ENCODE assay signal across 1 cellular context in the genomic region with DNA sequence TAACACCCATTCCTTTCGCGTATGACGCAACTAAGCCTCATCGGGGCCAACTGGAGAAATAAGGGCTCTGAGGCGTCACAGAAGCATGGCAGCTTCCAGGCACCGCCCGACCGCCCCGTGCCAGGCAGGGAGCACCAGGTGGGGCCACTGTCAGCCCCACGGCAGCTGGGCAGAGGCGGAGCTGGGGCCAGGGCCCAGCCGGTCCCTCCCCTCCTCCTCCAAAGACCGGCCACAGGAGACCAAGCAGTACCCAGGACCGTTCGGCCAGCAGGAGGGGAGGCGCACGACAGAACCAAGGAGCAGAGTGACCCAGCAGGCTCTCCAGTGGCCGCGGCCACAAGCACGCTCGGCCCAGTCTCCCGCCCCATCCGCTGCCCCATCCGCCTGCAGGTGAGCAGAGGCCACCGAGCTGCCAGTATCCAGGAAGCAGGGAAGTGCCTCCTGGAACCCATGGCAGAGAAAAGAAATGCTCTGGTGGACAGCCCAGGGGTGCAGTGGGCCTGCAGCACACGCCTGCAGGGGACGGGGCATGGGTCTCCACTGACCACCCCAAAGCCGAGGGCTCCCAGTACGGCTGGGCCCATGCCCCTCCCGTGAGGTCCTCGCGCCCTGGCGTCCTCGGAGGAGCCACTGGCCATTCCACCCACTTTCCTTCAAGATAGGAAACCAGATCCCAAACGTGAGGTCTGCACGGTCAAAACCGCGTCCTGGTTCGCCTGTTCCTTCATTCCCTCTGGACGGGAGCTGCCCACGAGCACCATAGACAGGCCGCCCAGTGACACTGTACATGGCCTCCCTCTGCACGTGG.
TF ChIP-seq lines count a peak whose summit lies in the region.

No MANE protein-coding gene starts in this region.

TF ChIP-seq in WTC11, 78 proteins besides CTCF, POLR2A, EP300 and RAD21 (continued from another document):
- TF ChIP-seq USF2 (CRISPR knock-in tag; IDR thresholded peaks at IDR 0.05) (no peak), NR3C1 (CRISPR knock-in tag; conservative IDR thresholded peaks at IDR 0.05; ENCODE audit: low read depth) (no peak), IRF2 (CRISPR knock-in tag; IDR thresholded peaks at IDR 0.05; ENCODE audit: borderline replicate concordance, low read depth) (no peak), ZNF138 (CRISPR knock-in tag; conservative IDR thresholded peaks at IDR 0.05) (no peak), NFATC4 (CRISPR knock-in tag; IDR thresholded peaks at IDR 0.05) (no peak), EMX1 (CRISPR knock-in tag; IDR thresholded peaks at IDR 0.05) (no peak), NR1H2 (CRISPR knock-in tag; IDR thresholded peaks at IDR 0.05) (no peak), CREB1 (CRISPR knock-in tag; IDR thresholded peaks at IDR 0.05) (no peak), GABPB1 (CRISPR knock-in tag; IDR thresholded peaks at IDR 0.05) (no peak), ELF4 (CRISPR knock-in tag; IDR thresholded peaks at IDR 0.05; ENCODE audit: low read depth) (no peak)
- TF ChIP-seq, protein P1, sequence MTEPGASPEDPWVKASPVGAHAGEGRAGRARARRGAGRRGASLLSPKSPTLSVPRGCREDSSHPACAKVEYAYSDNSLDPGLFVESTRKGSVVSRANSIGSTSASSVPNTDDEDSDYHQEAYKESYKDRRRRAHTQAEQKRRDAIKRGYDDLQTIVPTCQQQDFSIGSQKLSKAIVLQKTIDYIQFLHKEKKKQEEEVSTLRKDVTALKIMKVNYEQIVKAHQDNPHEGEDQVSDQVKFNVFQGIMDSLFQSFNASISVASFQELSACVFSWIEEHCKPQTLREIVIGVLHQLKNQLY (CRISPR knock-in tag; IDR thresholded peaks at IDR 0.05) = no peak
TF ChIP-seq in WTC11: peak in this region for 0.
